In genomic region chr14:67557118-67557517, GRCh38 we compare ENCODE assay signal across 16 cellular contexts. TPM values are rescaled to one million over a fixed set of nuclear protein-coding genes. Genes with fewer than 3 reads are reported as not detected.
DNase-seq lines count a peak whose midpoint lies in the region; ATAC-seq and TF ChIP-seq lines count a peak whose summit lies in the region.
"Had no signal": no experiment of that assay in that cellular context is flagged by ENCODE, and none has a peak within 500 bp of the region (broad histone marks: within the 10 kb centered on the region; RNA-seq: fewer than 3 reads in every experiment).

No MANE protein-coding gene starts in this region.

- H2BK120ac ChIP-seq in trophoblast cell (ENCODE audit: insufficient read depth, low read length, poor library complexity) = no peak overlapping the region

- peak; percentile 51 for DNase-seq in ELF-1 (ENCODE audit: low read depth, low spot score)
- DNase-seq in NCI-H69 (lab: John Stamatoyannopoulos, UW) = peak; percentile 50
- DNase-seq in choroid plexus epithelial cell (ENCODE audit: low read depth) = peak; percentile 58
- DNase-seq in trophoblast cell = peak; percentile 21 to 47
- DNase-seq in NK-92 (lab: John Stamatoyannopoulos, UW; ENCODE audit: unreplicated experiment) = no peak
- DNase-seq: activated CD4-positive, alpha-beta T cell treated with anti-CD3 and anti-CD28 coated beads, Interleukin-2, amount 50 U/mL, for 1 hour; DND-41; effector memory CD8-positive, alpha-beta T cell; NCI-H1417; PC-9 had no signal

- peaks cover 0 to 2% of the 10 kb centered on the region in 2 experiments for H3K36me3 ChIP-seq in trophoblast cell (ENCODE audit: control insufficient read depth in 1 of 2, insufficient read depth in 2 of 2, low read length in 2 of 2)
- H3K36me3 ChIP-seq: ascending aorta had no signal

- H3K23ac ChIP-seq in trophoblast cell (ENCODE audit: low read length) = no peak overlapping the region

- H3K9me3 ChIP-seq in trophoblast cell (ENCODE audit: insufficient read depth, low read depth, low read length) = no peaks in the 10 kb centered on the region
- H3K9me3 ChIP-seq: ascending aorta, tibial nerve had no signal

- H4K8ac ChIP-seq in trophoblast cell (ENCODE audit: low read depth, low read length) = no peak overlapping the region

- no peak overlapping the region for H3K14ac ChIP-seq in trophoblast cell (ENCODE audit: low read length)

- no peak overlapping the region for H3K4ac ChIP-seq in trophoblast cell (ENCODE audit: low read depth, low read length)

- no peak overlapping the region for H2AK5ac ChIP-seq in trophoblast cell (ENCODE audit: low read length)

- no peaks in the 10 kb centered on the region for H3K36me3 Mint-ChIP-seq in activated T-helper 17 cell treated with anti-CD3 and anti-CD28 coated beads, Interleukin-2, amount 50 U/mL, for 72 hours (ENCODE audit: low read depth)

- H2BK5ac ChIP-seq in trophoblast cell (ENCODE audit: low read depth, low read length, poor library complexity) = no peak overlapping the region

- no peak overlapping the region for H3K9ac ChIP-seq in trophoblast cell (ENCODE audit: low read length)

- H3K4me2 ChIP-seq in trophoblast cell (ENCODE audit: low read length) = no peak overlapping the region
- H3K4me2 ChIP-seq: PC-9 had no signal

- no peak overlapping the region for H2BK12ac ChIP-seq in trophoblast cell (ENCODE audit: low read length)

- no peaks in the 10 kb centered on the region for H3K9me3 Mint-ChIP-seq in activated T-helper 17 cell treated with anti-CD3 and anti-CD28 coated beads, Interleukin-2, amount 50 U/mL, for 72 hours
- H3K9me3 Mint-ChIP-seq: effector memory CD8-positive, alpha-beta T cell; T-helper 1 cell treated with Interleukin-12 subunit alpha and Interleukin-12 subunit beta and Interleukin-4 antibody, amounts not matched to agents 30 μg/mL and 1 μg/mL, for 36 hours had no signal

- no peak for ATAC-seq in GM21529 (IDR thresholded peaks at IDR 0.05; ENCODE audit: unreplicated experiment)
- no peak for ATAC-seq in activated T-helper 17 cell treated with anti-CD3 and anti-CD28 coated beads, Interleukin-2, amount 50 U/mL, for 72 hours (replicated peaks)
- ATAC-seq: effector memory CD8-positive, alpha-beta T cell had no signal

- peaks cover 11% of the 10 kb centered on the region in 2 experiments for H3K4me1 ChIP-seq in trophoblast cell (ENCODE audit: control insufficient read depth in 1 of 2, insufficient read depth in 2 of 2, low read length in 2 of 2)
- H3K4me1 ChIP-seq: ascending aorta, tibial nerve had no signal

- no peak overlapping the region for H3K27ac Mint-ChIP-seq in activated T-helper 17 cell treated with anti-CD3 and anti-CD28 coated beads, Interleukin-2, amount 50 U/mL, for 72 hours
- H3K27ac Mint-ChIP-seq: effector memory CD8-positive, alpha-beta T cell; T-helper 1 cell treated with Interleukin-12 subunit alpha and Interleukin-12 subunit beta and Interleukin-4 antibody, amounts not matched to agents 30 μg/mL and 1 μg/mL, for 36 hours had no signal

- H3K27me3 Mint-ChIP-seq in activated T-helper 17 cell treated with anti-CD3 and anti-CD28 coated beads, Interleukin-2, amount 50 U/mL, for 72 hours = peaks cover 2% of the 10 kb centered on the region

- no peak for TF ChIP-seq CTCF in choroid plexus epithelial cell (conservative IDR thresholded peaks at IDR 0.05; ENCODE audit: low read depth, low read length)

- no peaks in the 10 kb centered on the region for H3K27me3 ChIP-seq in trophoblast cell (ENCODE audit: insufficient read depth, low read length)
- H3K27me3 ChIP-seq: ascending aorta, tibial nerve had no signal

- H2AFZ ChIP-seq in trophoblast cell (ENCODE audit: insufficient read depth, low read length, poor library complexity) = no peak overlapping the region
- H2AFZ ChIP-seq: PC-9 had no signal

- no peaks in the 10 kb centered on the region for H3K79me2 ChIP-seq in trophoblast cell (ENCODE audit: control insufficient read depth, insufficient read depth, low read length, poor library complexity)

- no peak overlapping the region for H3K18ac ChIP-seq in trophoblast cell (ENCODE audit: low read length)

- H3K27ac ChIP-seq in trophoblast cell (ENCODE audit: low read depth, low read length) = peak overlapping the region; percentile 22
- H3K27ac ChIP-seq: ascending aorta, C4-2B, PC-9, tibial nerve had no signal

- WGBS in trophoblast cell (ENCODE audit: extremely low coverage, insufficient coverage, insufficient read length) = no CpG with 5 or more reads among the region's 7 CpGs

- H3K4me3 ChIP-seq in choroid plexus epithelial cell (ENCODE audit: low read depth, low read length) (no peak overlapping the region), trophoblast cell (ENCODE audit: low read depth, low read length) (no peak overlapping the region)
- H3K4me3 ChIP-seq: ascending aorta, PC-9, tibial nerve had no signal

- H3K4me3 Mint-ChIP-seq in activated T-helper 17 cell treated with anti-CD3 and anti-CD28 coated beads, Interleukin-2, amount 50 U/mL, for 72 hours = no peak overlapping the region
- H3K4me3 Mint-ChIP-seq: effector memory CD8-positive, alpha-beta T cell; T-helper 1 cell treated with Interleukin-12 subunit alpha and Interleukin-12 subunit beta and Interleukin-4 antibody, amounts not matched to agents 30 μg/mL and 1 μg/mL, for 36 hours had no signal

- H4K91ac ChIP-seq in trophoblast cell (ENCODE audit: low read depth, low read length) = peak overlapping the region; percentile 30

- no peak overlapping the region for H4K12ac ChIP-seq in trophoblast cell (ENCODE audit: low read depth, low read length)

- H3K4me1 Mint-ChIP-seq in activated T-helper 17 cell treated with anti-CD3 and anti-CD28 coated beads, Interleukin-2, amount 50 U/mL, for 72 hours = no peaks in the 10 kb centered on the region

- H3K79me1 ChIP-seq in trophoblast cell (ENCODE audit: low read length) = no peaks in the 10 kb centered on the region

RNA-seq across cellular contexts. Expression of gene PLEKHH1, which starts 24.0 kb away (rescaled TPM):
- 5.5 and 5.9 TPM in 2 replicates for polyA plus RNA-seq in trophoblast cell (2013)
- 1 to 10 TPM in 1 of 2 donors, under 1 TPM in 1; 0.17 to 4.9 TPM for total RNA-seq in activated T-helper 17 cell treated with anti-CD3 and anti-CD28 coated beads, Interleukin-2, amount 50 U/mL, for 72 hours

RNA-seq across cellular contexts. Expression of gene PIGH, which starts 43.0 kb away (rescaled TPM):
- polyA plus RNA-seq in trophoblast cell (2013) = 12.0 and 12.8 TPM in 2 replicates
- 10 to 100 TPM; 17.6 to 20.0 TPM for total RNA-seq in activated T-helper 17 cell treated with anti-CD3 and anti-CD28 coated beads, Interleukin-2, amount 50 U/mL, for 72 hours
